In the genomic region with DNA sequence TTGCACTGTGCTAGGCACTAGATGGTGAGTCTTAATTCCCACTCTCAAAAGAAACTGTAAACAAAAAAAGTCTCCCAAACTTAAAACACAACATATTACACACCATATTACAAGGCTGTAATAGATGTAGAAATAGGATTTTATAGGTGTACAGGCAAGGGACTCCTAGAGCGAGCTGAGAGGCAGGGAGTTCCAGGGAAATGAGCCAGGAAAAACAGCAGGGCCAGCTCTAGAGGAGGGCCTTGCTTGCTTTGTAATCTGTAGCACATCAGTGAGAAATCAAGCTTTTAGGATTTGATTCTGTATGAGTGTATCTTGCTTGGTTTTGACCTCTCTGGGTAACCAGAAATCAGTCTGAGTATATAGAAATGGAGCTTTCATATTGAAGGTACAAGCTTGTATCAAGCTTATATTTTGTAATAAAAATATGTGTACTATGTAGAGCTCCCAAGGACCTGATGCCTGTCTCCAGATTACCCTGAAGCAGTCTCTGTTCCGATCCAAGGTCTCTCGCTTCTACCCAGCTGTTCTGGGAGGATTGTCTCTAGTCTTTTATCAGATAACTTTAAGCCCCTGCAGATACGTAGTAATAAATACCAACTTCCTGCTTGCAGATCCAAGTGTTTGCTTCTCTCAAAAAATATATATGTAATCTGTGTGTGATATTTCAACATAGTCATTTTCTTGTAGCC, we compare ENCODE assay signal across 13 cellular contexts.
DNase-seq lines count a peak whose midpoint lies in the region; ATAC-seq and TF ChIP-seq lines count a peak whose summit lies in the region.
"Had no signal": no experiment of that assay in that cellular context is flagged by ENCODE, and none has a peak within 500 bp of the region (broad histone marks: within the 10 kb centered on the region; RNA-seq: fewer than 3 reads in every experiment).

No MANE protein-coding gene starts in this region.

- DNase-seq in AG08395 (ENCODE audit: low spot score) (peak; percentile 41), NCI-H1694 (lab: John Stamatoyannopoulos, UW) (peak; percentile 30), endodermal cell (no peak), COLO829 (ENCODE audit: low spot score) (no peak), UCSD-AML1 (lab: John Stamatoyannopoulos, UW; ENCODE audit: unreplicated experiment) (no peak), GOT3 (lab: John Stamatoyannopoulos, UW) (no peak)
- DNase-seq: activated CD8-positive, alpha-beta T cell treated with anti-CD3 and anti-CD28 coated beads, Interleukin-2, amount 10 ng/mL, durations not matched to agents 7 days and 5 days; COR-L47; stimulated activated CD4-positive, alpha-beta T cell treated with anti-CD3 and anti-CD28 coated beads, Interleukin-2, amount 100 ng/mL, for 48 hours had no signal

- TF ChIP-seq CTCF in endodermal cell (conservative IDR thresholded peaks at IDR 0.05) = no peak

- peak overlapping the region; percentile 59 for H3K27ac Mint-ChIP-seq in endodermal cell
- H3K27ac Mint-ChIP-seq: activated CD8-positive, alpha-beta T cell treated with anti-CD3 and anti-CD28 coated beads, Interleukin-2, amount 10 ng/mL, durations not matched to agents 7 days and 5 days; memory B cell had no signal

- no peaks in the 10 kb centered on the region for H3K27me3 ChIP-seq in endodermal cell (ENCODE audit: control insufficient read depth, insufficient read depth, low read length, poor library complexity, severe bottlenecking)

- no peak for ATAC-seq in HG03354 (IDR thresholded peaks at IDR 0.05; ENCODE audit: poor library complexity, severe bottlenecking, unreplicated experiment)
- ATAC-seq: activated CD8-positive, alpha-beta T cell treated with anti-CD3 and anti-CD28 coated beads, Interleukin-2, amount 10 ng/mL, durations not matched to agents 7 days and 5 days had no signal

- no peak overlapping the region for H3K9ac ChIP-seq in endodermal cell (ENCODE audit: extremely low read depth, low read length, poor library complexity, severe bottlenecking)
- H3K9ac ChIP-seq: KMS-11 had no signal

- peaks cover 6% of the 10 kb centered on the region for H3K36me3 ChIP-seq in endodermal cell (ENCODE audit: control insufficient read depth, insufficient read depth, low read length)
- H3K36me3 ChIP-seq in mesodermal cell (ENCODE audit: control insufficient read depth, insufficient read depth, low read length) = no peaks in the 10 kb centered on the region

- no peaks in the 10 kb centered on the region for H3K27me3 Mint-ChIP-seq in endodermal cell (ENCODE audit: insufficient read depth)
- H3K27me3 Mint-ChIP-seq: memory B cell had no signal

- H3K27ac ChIP-seq in endodermal cell (ENCODE audit: low read depth, low read length) (no peak overlapping the region), mesodermal cell (ENCODE audit: low read depth, low read length, severe bottlenecking) (peak overlapping the region; percentile 87)
- H3K27ac ChIP-seq: KMS-11 had no signal

- peaks cover 5% of the 10 kb centered on the region for H3K36me3 Mint-ChIP-seq in endodermal cell (ENCODE audit: low read depth)
- H3K36me3 Mint-ChIP-seq: memory B cell had no signal

- H3K9me3 Mint-ChIP-seq in endodermal cell = peaks cover 2% of the 10 kb centered on the region
- H3K9me3 Mint-ChIP-seq: memory B cell had no signal

- H3K4me1 ChIP-seq in endodermal cell (ENCODE audit: control insufficient read depth, insufficient read depth, low read length) = peaks cover 24% of the 10 kb centered on the region
- peaks cover 69% of the 10 kb centered on the region for H3K4me1 ChIP-seq in mesodermal cell (ENCODE audit: control insufficient read depth, insufficient read depth, low read length, poor library complexity, severe bottlenecking)

- H3K4me1 Mint-ChIP-seq in endodermal cell = peaks cover 57% of the 10 kb centered on the region

- H3K4me3 Mint-ChIP-seq in endodermal cell = no peak overlapping the region
- H3K4me3 Mint-ChIP-seq: activated CD8-positive, alpha-beta T cell treated with anti-CD3 and anti-CD28 coated beads, Interleukin-2, amount 10 ng/mL, durations not matched to agents 7 days and 5 days; memory B cell had no signal

- H3K9me3 ChIP-seq in endodermal cell (ENCODE audit: control insufficient read depth, low read length) (no peaks in the 10 kb centered on the region), mesodermal cell (ENCODE audit: control insufficient read depth, low read length) (no peaks in the 10 kb centered on the region)

- WGBS in endodermal cell (ENCODE audit: insufficient coverage in 1 of 2, insufficient read length in 1 of 2), 2 experiments = 77% methylated on average over 4 of the region's 4 CpGs; no CpG with 5 or more reads in 1 of the 2 experiments
- WGBS in mesodermal cell (ENCODE audit: insufficient coverage in 2 of 2), 2 experiments = 75% methylated on average over 1 of the region's 4 CpGs; no CpG with 5 or more reads in 1 of the 2 experiments

- H3K4me3 ChIP-seq in endodermal cell (ENCODE audit: low read length) = no peak overlapping the region
- no peak overlapping the region for H3K4me3 ChIP-seq in mesodermal cell (ENCODE audit: extremely low read depth, insufficient read depth, low read length, poor library complexity, severe bottlenecking)

Comparison
In these comparisons a context has a peak if more than half of its experiments do, and no peak if none do; other contexts are left out.
1. DNase-seq: peak in AG08395 (single experiment) and NCI-H1694 (single experiment); none in endodermal cell (single experiment), COLO829 (single experiment), UCSD-AML1 (single experiment) and GOT3 (single experiment).